In genomic region chr2:86107031-86107430, GRCh38 we compare ENCODE assay signal across 1 cellular context.
TF ChIP-seq lines count a peak whose summit lies in the region.

No MANE protein-coding gene starts in this region.

TF ChIP-seq in GM12878, 131 proteins besides CTCF, POLR2A, EP300 and RAD21:
- no peak for TF ChIP-seq E4F1 (IDR thresholded peaks at IDR 0.05; ENCODE audit: borderline replicate concordance, partially characterized antibody)
- TF ChIP-seq MEF2A (IDR thresholded peaks at IDR 0.05; ENCODE audit: insufficient read depth, low read depth, low read length) = 0 out of 2 replicates have a peak, but pooled peaks have one; percentile 10
